Comparison of ENCODE assay signal across 2 cellular contexts in genomic region chr5:143561248-143561647, GRCh38.
TF ChIP-seq lines count a peak whose summit lies in the region.

No MANE protein-coding gene starts in this region.

TF ChIP-seq in A549, 52 proteins besides CTCF, POLR2A, EP300 and RAD21 (continued from another document):
- peak; percentile 49 to 74; a peak in 3 of 4 replicates for TF ChIP-seq CEBPB (IDR thresholded peaks at IDR 0.05)
- TF ChIP-seq RCOR1 (IDR thresholded peaks at IDR 0.05; ENCODE audit: low read depth, low read length), result no peak

TF ChIP-seq in GM23338, 12 proteins besides CTCF, POLR2A, EP300 and RAD21 (continued from another document):
- TF ChIP-seq EZH2 (IDR thresholded peaks at IDR 0.05; ENCODE audit: low read depth, unreplicated experiment) (no peak), ZNF462 (CRISPR knock-in tag; IDR thresholded peaks at IDR 0.05) (no peak), ETS1 (IDR thresholded peaks at IDR 0.05) (no peak), NANOG (IDR thresholded peaks at IDR 0.05; ENCODE audit: borderline replicate concordance) (no peak), CREB1 (CRISPR knock-in tag; IDR thresholded peaks at IDR 0.05; ENCODE audit: low read depth) (no peak), ZNF331 (CRISPR knock-in tag; IDR thresholded peaks at IDR 0.05; ENCODE audit: low read depth) (no peak), POLR2AphosphoS5 (IDR thresholded peaks at IDR 0.05; ENCODE audit: low read depth) (no peak), ZNF114 (CRISPR knock-in tag; IDR thresholded peaks at IDR 0.05) (no peak), REST (IDR thresholded peaks at IDR 0.05; ENCODE audit: unreplicated experiment) (no peak), EZH2phosphoT487 (IDR thresholded peaks at IDR 0.05; ENCODE audit: unreplicated experiment) (no peak)
TF ChIP-seq in GM23338: peak in this region for 0.
